ENCODE assay signal across 1 cellular context in genomic region chr1:91881280-91881679, GRCh38.
A peak's percentile ranks its signal among the peaks of the same experiment; 100 is the strongest.
TF ChIP-seq lines count a peak whose summit lies in the region.

No MANE protein-coding gene starts in this region.

TF ChIP-seq in HEK293, 187 proteins besides CTCF, POLR2A, EP300 and RAD21:
- peak; percentile 33; the same call in 1 of the 2 replicates for TF ChIP-seq PRDM6 (tag by site-specific recombination; IDR thresholded peaks at IDR 0.05)
- no peak for TF ChIP-seq ZNF473 (tag by site-specific recombination; IDR thresholded peaks at IDR 0.05)
- TF ChIP-seq ZNF585B (tag by site-specific recombination; IDR thresholded peaks at IDR 0.05), result 0 out of 2 replicates have a peak, but pooled peaks have one; percentile 17
- TF ChIP-seq ZNF239 (tag by site-specific recombination; IDR thresholded peaks at IDR 0.05), result peak; percentile 75; the same call in 1 of the 2 replicates
- TF ChIP-seq ZNF121 (tag by site-specific recombination; IDR thresholded peaks at IDR 0.05), result no peak
